In the genomic region with DNA sequence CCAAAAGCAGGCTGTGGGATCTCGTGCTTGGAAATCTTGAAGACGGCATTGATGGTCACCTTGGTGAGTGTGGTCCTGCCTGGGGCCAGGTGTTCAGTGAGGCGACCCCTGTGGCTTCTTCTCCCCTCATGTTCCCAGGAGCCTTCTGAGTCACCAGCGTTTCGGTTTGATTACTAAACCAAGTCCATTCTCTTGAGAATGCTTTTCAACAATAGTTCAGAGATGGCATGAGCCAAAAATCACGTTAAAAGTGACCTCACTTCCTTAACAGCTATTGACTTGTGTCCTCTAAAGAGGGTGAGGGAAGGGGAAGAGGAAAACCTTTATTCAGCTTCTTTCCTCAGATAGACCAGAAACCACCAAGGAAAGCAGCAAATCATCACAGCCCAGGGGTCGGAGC, we compare ENCODE assay signal across 13 cellular contexts.
DNase-seq lines count a peak whose midpoint lies in the region; ATAC-seq, FAIRE-seq and TF ChIP-seq lines count a peak whose summit lies in the region.
"Had no signal": no experiment of that assay in that cellular context is flagged by ENCODE, and none has a peak within 500 bp of the region (broad histone marks: within the 10 kb centered on the region; RNA-seq: fewer than 3 reads in every experiment).

No MANE protein-coding gene starts in this region.

- H3K27me3 ChIP-seq in astrocyte (ENCODE audit: insufficient read depth, low read length) (no peaks in the 10 kb centered on the region), upper lobe of left lung (no peaks in the 10 kb centered on the region)
- H3K27me3 ChIP-seq: SJCRH30 had no signal

- CTCF ChIA-PET in activated naive CD4-positive, alpha-beta T cell treated with anti-CD3 and anti-CD28 coated beads for 36 hours (lab: Charles Lee), result no interaction called here

- H3K9me3 Mint-ChIP-seq in astrocyte (ENCODE audit: unreplicated experiment) (no peaks in the 10 kb centered on the region), chondrocyte (ENCODE audit: low read depth) (peaks cover 19% of the 10 kb centered on the region)
- peaks cover 2% of the 10 kb centered on the region for H3K9me3 Mint-ChIP-seq in activated naive CD4-positive, alpha-beta T cell treated with anti-CD3 and anti-CD28 coated beads for 36 hours
- H3K9me3 Mint-ChIP-seq: natural killer cell treated with Interleukin-12 subunit alpha and Interleukin-12 subunit beta and Interleukin-15 and Interleukin-18, amount 100 ng/mL, for 72 hours had no signal

- intact Hi-C loops in activated naive CD4-positive, alpha-beta T cell treated with anti-CD3 and anti-CD28 coated beads for 36 hours (cut with micrococcal nuclease), result no loop called here

- ATAC-seq in GM18909 (IDR thresholded peaks at IDR 0.05; ENCODE audit: poor library complexity, unreplicated experiment) (peak; percentile 77), HG03103 (IDR thresholded peaks at IDR 0.05; ENCODE audit: low read depth, unreplicated experiment) (peak; percentile 89), upper lobe of left lung (ENCODE audit: low FRiP score in 2 of 2) (no peak)

- FAIRE-seq in astrocyte (lab: Jason Lieb, UNC), result no peak
- FAIRE-seq: colon had no signal

- TF ChIP-seq CTCF in astrocyte (IDR thresholded peaks at IDR 0.05; ENCODE audit: insufficient read depth, low read depth, low read length) (no peak), upper lobe of left lung (IDR thresholded peaks at IDR 0.05) (no peak), chondrocyte (IDR thresholded peaks at IDR 0.05) (no peak)

- H3K4me2 ChIP-seq in astrocyte (ENCODE audit: low read length), result peak overlapping the region; percentile 31

- no peak for TF ChIP-seq POLR2A in upper lobe of left lung (IDR thresholded peaks at IDR 0.05)
- no peak for TF ChIP-seq POLR2A in erythroblast (IDR thresholded peaks at IDR 0.05; ENCODE audit: low read length)

- H3K36me3 ChIP-seq in astrocyte (ENCODE audit: insufficient read depth, low read length), result no peaks in the 10 kb centered on the region
- H3K36me3 ChIP-seq in upper lobe of left lung, result no peaks in the 10 kb centered on the region
- H3K36me3 ChIP-seq: SJCRH30, thoracic aorta had no signal

- H3K4me1 Mint-ChIP-seq in astrocyte (ENCODE audit: low read depth, unreplicated experiment) (peaks cover 14% of the 10 kb centered on the region), chondrocyte (ENCODE audit: low read depth) (no peaks in the 10 kb centered on the region)
- H3K4me1 Mint-ChIP-seq in activated naive CD4-positive, alpha-beta T cell treated with anti-CD3 and anti-CD28 coated beads for 36 hours (ENCODE audit: low read depth), result peaks cover 12% of the 10 kb centered on the region

- H3K4me3 ChIP-seq in astrocyte (ENCODE audit: insufficient read depth, low read depth, low read length), result no peak overlapping the region
- no peak overlapping the region for H3K4me3 ChIP-seq in upper lobe of left lung
- H3K4me3 ChIP-seq: SJCRH30, thoracic aorta had no signal

- 59 to 67% methylated on average over 7 of the region's 7 CpGs for WGBS in upper lobe of left lung, 2 donors

- no peaks in the 10 kb centered on the region for H4K20me1 ChIP-seq in astrocyte (ENCODE audit: insufficient read depth, low read length)

- peak overlapping the region; percentile 21 for H3K9ac ChIP-seq in astrocyte (ENCODE audit: low read length)

- DNase-seq in Caki2 (ENCODE audit: low read depth) (peak; percentile 45), astrocyte (ENCODE audit: low read depth) (peak; percentile 83), upper lobe of left lung (no peak), erythroblast (lab: John Stamatoyannopoulos, UW) (no peak), chondrocyte (ENCODE audit: low spot score) (no peak)
- no peak for DNase-seq in activated naive CD4-positive, alpha-beta T cell treated with anti-CD3 and anti-CD28 coated beads for 36 hours
- DNase-seq: CD4-positive, CD25-positive, alpha-beta regulatory T cell; SJCRH30 had no signal

- no peak overlapping the region for H2AFZ ChIP-seq in astrocyte (ENCODE audit: low read depth, low read length)

- H3K27ac Mint-ChIP-seq in astrocyte (ENCODE audit: unreplicated experiment) (no peak overlapping the region), chondrocyte (ENCODE audit: unreplicated experiment) (no peak overlapping the region)
- H3K27ac Mint-ChIP-seq in activated naive CD4-positive, alpha-beta T cell treated with anti-CD3 and anti-CD28 coated beads for 36 hours, result no peak overlapping the region
- H3K27ac Mint-ChIP-seq: CD4-positive, CD25-positive, alpha-beta regulatory T cell; natural killer cell treated with Interleukin-12 subunit alpha and Interleukin-12 subunit beta and Interleukin-15 and Interleukin-18, amount 100 ng/mL, for 72 hours had no signal

- TF ChIP-seq EP300 in upper lobe of left lung (IDR thresholded peaks at IDR 0.05), result no peak

- H3K4me3 Mint-ChIP-seq in astrocyte (ENCODE audit: unreplicated experiment) (no peak overlapping the region), chondrocyte (ENCODE audit: unreplicated experiment) (no peak overlapping the region)
- no peak overlapping the region for H3K4me3 Mint-ChIP-seq in activated naive CD4-positive, alpha-beta T cell treated with anti-CD3 and anti-CD28 coated beads for 36 hours
- H3K4me3 Mint-ChIP-seq: CD4-positive, CD25-positive, alpha-beta regulatory T cell; natural killer cell treated with Interleukin-12 subunit alpha and Interleukin-12 subunit beta and Interleukin-15 and Interleukin-18, amount 100 ng/mL, for 72 hours had no signal

- H3K4me1 ChIP-seq in astrocyte (ENCODE audit: insufficient read depth, low read length), result peaks cover 15% of the 10 kb centered on the region
- H3K4me1 ChIP-seq in upper lobe of left lung, result peaks cover 0 to 4% (median 0%) of the 10 kb centered on the region in 4 donors
- H3K4me1 ChIP-seq: SJCRH30 had no signal

- no peaks in the 10 kb centered on the region for H3K36me3 Mint-ChIP-seq in astrocyte (ENCODE audit: low read depth, unreplicated experiment)
- H3K36me3 Mint-ChIP-seq in activated naive CD4-positive, alpha-beta T cell treated with anti-CD3 and anti-CD28 coated beads for 36 hours (ENCODE audit: low read depth), result no peaks in the 10 kb centered on the region
- H3K36me3 Mint-ChIP-seq in chondrocyte (ENCODE audit: low read depth), result no peaks in the 10 kb centered on the region
- H3K36me3 Mint-ChIP-seq: CD4-positive, CD25-positive, alpha-beta regulatory T cell; natural killer cell treated with Interleukin-12 subunit alpha and Interleukin-12 subunit beta and Interleukin-15 and Interleukin-18, amount 100 ng/mL, for 72 hours had no signal

- no peaks in the 10 kb centered on the region for H3K79me2 ChIP-seq in astrocyte (ENCODE audit: insufficient read depth, low read length)

- H3K9me3 ChIP-seq in astrocyte (ENCODE audit: insufficient read depth, low read depth, low read length), result no peaks in the 10 kb centered on the region
- no peaks in the 10 kb centered on the region for H3K9me3 ChIP-seq in upper lobe of left lung
- H3K9me3 ChIP-seq: SJCRH30, thoracic aorta had no signal

- H3K27ac ChIP-seq in astrocyte (ENCODE audit: low read depth, low read length), result peak overlapping the region; percentile 48
- H3K27ac ChIP-seq in upper lobe of left lung, result peak overlapping the region in 1 of 4 donors; percentile 31
- H3K27ac ChIP-seq: SJCRH30, thoracic aorta had no signal

- H3K27me3 Mint-ChIP-seq in astrocyte (ENCODE audit: low read depth, unreplicated experiment) (peaks cover 2% of the 10 kb centered on the region), chondrocyte (ENCODE audit: low read depth) (no peaks in the 10 kb centered on the region)
- no peaks in the 10 kb centered on the region for H3K27me3 Mint-ChIP-seq in activated naive CD4-positive, alpha-beta T cell treated with anti-CD3 and anti-CD28 coated beads for 36 hours (ENCODE audit: low read depth)
- H3K27me3 Mint-ChIP-seq: CD4-positive, CD25-positive, alpha-beta regulatory T cell had no signal

- in situ Hi-C loops in Caki2 (cut with HindIII; ENCODE audit: low pct_unique_long_range_greater_than_20kb, low sequenced_read_pairs), result no loop called here

Comparison
In these comparisons a context has a peak if more than half of its experiments do, and no peak if none do; other contexts are left out.
1. DNase-seq: peak in Caki2 (single experiment) and astrocyte (single experiment); none in activated naive CD4-positive, alpha-beta T cell treated with anti-CD3 and anti-CD28 coated beads for 36 hours (single experiment), upper lobe of left lung (0 of 2), erythroblast (0 of 2) and chondrocyte (single experiment).
2. ATAC-seq: peak in GM18909 (single experiment) and HG03103 (single experiment); none in upper lobe of left lung (0 of 2).